8 cellular contexts compared by ENCODE assay signal in the genomic region with DNA sequence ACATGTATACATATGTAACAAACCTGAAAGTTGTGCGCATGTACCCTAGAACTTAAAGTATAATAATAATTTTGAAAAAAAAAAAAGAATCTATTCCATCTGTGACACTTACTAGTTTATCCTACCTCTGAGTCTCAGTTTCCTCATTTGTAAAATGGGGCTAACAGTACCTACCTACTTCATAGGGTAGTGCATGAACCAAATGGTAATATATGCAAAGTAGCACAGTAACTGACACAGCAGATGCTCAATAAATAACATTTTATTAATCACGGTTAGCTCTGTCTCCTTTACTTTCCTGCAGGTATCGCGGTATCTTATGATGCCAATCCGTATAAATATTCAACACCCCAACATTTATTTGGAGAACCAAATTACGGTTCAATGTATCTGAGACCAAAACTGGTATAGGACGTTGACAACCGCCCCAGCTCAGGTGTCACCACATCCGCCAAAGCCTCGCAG. TPM values are rescaled to one million over a fixed set of nuclear protein-coding genes. Genes with fewer than 3 reads are reported as not detected.
A peak's percentile ranks its signal among the peaks of the same experiment; 100 is the strongest.
DNase-seq lines count a peak whose midpoint lies in the region; TF ChIP-seq lines count a peak whose summit lies in the region.

No MANE protein-coding gene starts in this region.

- in situ Hi-C loops in G401 (cut with HindIII; ENCODE audit: low sequenced_read_pairs): no loop called here

- H3K4me3 Mint-ChIP-seq in activated T-cell treated with anti-CD3 and anti-CD28 coated beads, Interleukin-2, amount 50 U/mL, for 24 hours: peak overlapping the region; percentile 96
- peak overlapping the region; percentile 93 to 96 (median 96) for H3K4me3 Mint-ChIP-seq in IgD-negative memory B cell
- H3K4me3 Mint-ChIP-seq in chondrocyte (ENCODE audit: unreplicated experiment): peak overlapping the region; percentile 85
- H3K4me3 Mint-ChIP-seq in nephron: peak overlapping the region; percentile 92 to 97 (median 95)

- H3K4me1 Mint-ChIP-seq in activated T-cell treated with anti-CD3 and anti-CD28 coated beads, Interleukin-2, amount 50 U/mL, for 24 hours (ENCODE audit: low read depth): peaks cover 49% of the 10 kb centered on the region
- H3K4me1 Mint-ChIP-seq in IgD-negative memory B cell (peaks cover 13 to 30% (median 15%) of the 10 kb centered on the region in 3 donors), chondrocyte (ENCODE audit: low read depth) (peaks cover 35% of the 10 kb centered on the region), nephron (peaks cover 34% of the 10 kb centered on the region)

- no peaks in the 10 kb centered on the region for H3K9me3 Mint-ChIP-seq in activated T-cell treated with anti-CD3 and anti-CD28 coated beads, Interleukin-2, amount 50 U/mL, for 24 hours
- no peaks in the 10 kb centered on the region for H3K9me3 Mint-ChIP-seq in IgD-negative memory B cell
- no peaks in the 10 kb centered on the region for H3K9me3 Mint-ChIP-seq in chondrocyte (ENCODE audit: low read depth)
- no peaks in the 10 kb centered on the region for H3K9me3 Mint-ChIP-seq in nephron

- no peak for DNase-seq in activated T-cell treated with anti-CD3 and anti-CD28 coated beads, Interleukin-2, amount 50 U/mL, for 24 hours
- DNase-seq in activated T-cell treated with anti-CD3 and anti-CD28 coated beads, Interleukin-2, amount 50 U/mL, for 1 hour: no peak
- DNase-seq in chondrocyte (ENCODE audit: low spot score) (no peak), NCI-H446 (lab: John Stamatoyannopoulos, UW) (no peak), NCI-H187 treated with DMSO at 0.1 percent for 48 hours (lab: John Stamatoyannopoulos, UW) (no peak), G401 (ENCODE audit: low spot score) (no peak)

- peaks cover 43% of the 10 kb centered on the region for H3K36me3 Mint-ChIP-seq in activated T-cell treated with anti-CD3 and anti-CD28 coated beads, Interleukin-2, amount 50 U/mL, for 24 hours (ENCODE audit: low read depth)
- peaks cover 2% of the 10 kb centered on the region for H3K36me3 Mint-ChIP-seq in IgD-negative memory B cell
- H3K36me3 Mint-ChIP-seq in chondrocyte (ENCODE audit: low read depth): no peaks in the 10 kb centered on the region
- H3K36me3 Mint-ChIP-seq in nephron (ENCODE audit: low read depth): peaks cover 4% of the 10 kb centered on the region

- TF ChIP-seq CTCF in chondrocyte (IDR thresholded peaks at IDR 0.05) (no peak), nephron (IDR thresholded peaks at IDR 0.05; ENCODE audit: unreplicated experiment in 3 of 3) (no peak)

- H3K27me3 Mint-ChIP-seq in activated T-cell treated with anti-CD3 and anti-CD28 coated beads, Interleukin-2, amount 50 U/mL, for 24 hours: no peaks in the 10 kb centered on the region
- H3K27me3 Mint-ChIP-seq in IgD-negative memory B cell (peaks cover 2% of the 10 kb centered on the region), chondrocyte (ENCODE audit: low read depth) (no peaks in the 10 kb centered on the region), nephron (ENCODE audit: low read depth) (no peaks in the 10 kb centered on the region)

- peak overlapping the region; percentile 99 for H3K27ac Mint-ChIP-seq in activated T-cell treated with anti-CD3 and anti-CD28 coated beads, Interleukin-2, amount 50 U/mL, for 24 hours
- H3K27ac Mint-ChIP-seq in IgD-negative memory B cell (peak overlapping the region; percentile 97 to 100 (median 100)), chondrocyte (ENCODE audit: unreplicated experiment) (peak overlapping the region; percentile 99), nephron (peak overlapping the region; percentile 99 to 100 (median 99))

RNA-seq across cellular contexts. Expression of a gene that starts 0.7 kb away (rescaled TPM):
- polyA plus RNA-seq in IgD-negative memory B cell: 184 TPM
- total RNA-seq in chondrocyte: 345 to 455 TPM (median 361 TPM) in 3 replicates
- total RNA-seq in G401 (2014; rRNA removed; shearing (Covaris generic)): 180 and 202 TPM in 2 replicates

RNA-seq across cellular contexts. Expression of a gene that starts 48.9 kb away (rescaled TPM):
- 16.9 TPM for polyA plus RNA-seq in IgD-negative memory B cell
- total RNA-seq in chondrocyte: 63.3 to 109 TPM (median 65.4 TPM) in 3 replicates
- total RNA-seq in G401 (2014; rRNA removed; shearing (Covaris generic)): 47.9 and 49.3 TPM in 2 replicates
